In the genomic region with DNA sequence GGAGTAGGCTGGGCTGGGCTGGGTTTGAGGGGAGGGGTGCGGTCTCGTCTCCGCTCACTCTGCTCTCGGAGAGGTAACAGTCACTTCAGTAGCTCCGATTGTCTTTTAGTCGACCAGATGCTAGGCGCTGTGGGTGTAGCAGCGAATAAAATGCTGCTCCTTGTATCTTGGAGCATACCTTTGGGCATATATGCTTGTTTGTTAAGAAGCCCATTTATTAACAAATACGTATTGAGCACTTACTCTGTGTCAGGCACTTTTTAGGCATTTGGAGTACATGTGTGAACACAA, we compare ENCODE assay signal across 9 cellular contexts. TPM values are rescaled to one million over a fixed set of nuclear protein-coding genes. Genes with fewer than 3 reads are reported as not detected.
DNase-seq lines count a peak whose midpoint lies in the region; ATAC-seq and TF ChIP-seq lines count a peak whose summit lies in the region.
"Had no signal": no experiment of that assay in that cellular context is flagged by ENCODE, and none has a peak within 500 bp of the region (broad histone marks: within the 10 kb centered on the region; RNA-seq: fewer than 3 reads in every experiment).

No MANE protein-coding gene starts in this region.

- H3K9me3 Mint-ChIP-seq in CD4-positive, alpha-beta T cell, result no peaks in the 10 kb centered on the region
- peaks cover 3% of the 10 kb centered on the region; the same call in 1 of the 3 replicates for H3K9me3 Mint-ChIP-seq in GM23338

- peaks cover 5% of the 10 kb centered on the region; the same call in 1 of the 2 replicates for H3K9me2 ChIP-seq in GM23338 (ENCODE audit: insufficient read depth)

- peak overlapping the region; percentile 81 for H3K9ac ChIP-seq in iPS-15b (ENCODE audit: low read depth, low read length)

- CTCF ChIA-PET in CD4-positive, alpha-beta T cell (lab: Charles Lee), result interaction anchor here (0.8 to 1.9 kb wide), 6 partner anchors 58 to 301 kb away, joined by 3 to 5 read pairs (median 4); a partner anchor contains a TSS
- CTCF ChIA-PET in GM10248 (lab: Yijun Ruan, JAX), result interaction anchor here (1.1 to 5.9 kb wide), 7 partner anchors 13 to 114 kb away, joined by 4 to 32 read pairs (median 6); a partner anchor contains a TSS

- intact Hi-C loops in CD4-positive, alpha-beta T cell (cut with DNase I, micrococcal nuclease), result loop anchor here (2.0 to 10.0 kb wide), 8 partner anchors 18 to 714 kb away; a partner anchor contains a TSS

- peak in 7 of 10 experiments; percentile 32 to 54 (median 47) for DNase-seq in CD4-positive, alpha-beta T cell
- DNase-seq in GM23338 (ENCODE audit: low spot score), result no peak
- DNase-seq in NCI-H2171 (lab: John Stamatoyannopoulos, UW), result peak; percentile 29
- DNase-seq in activated naive CD4-positive, alpha-beta T cell treated with Interleukin-2 at 50 U/mL for 16 hours, result peak; percentile 70
- DNase-seq in stimulated activated CD4-positive, alpha-beta T cell treated with anti-CD3 and anti-CD28 coated beads, Interleukin-12 subunit alpha, Interleukin-12 subunit beta, amount 100 ng/mL, for 4 hours, result peak; percentile 61
- no peak for DNase-seq in foreskin melanocyte
- no peak for DNase-seq in GM10248 (ENCODE audit: extremely low spot score)

- TF ChIP-seq CTCF in CD4-positive, alpha-beta T cell (IDR thresholded peaks at IDR 0.05), result no peak
- TF ChIP-seq CTCF in GM23338 (conservative IDR thresholded peaks at IDR 0.05; ENCODE audit: low read depth in 2 of 2) (no peak), GM10248 (IDR thresholded peaks at IDR 0.05; ENCODE audit: control extremely low read depth, extremely low read depth, low read depth, missing control alignments) (no peak)

- peaks cover 17% of the 10 kb centered on the region for H4K20me1 ChIP-seq in GM23338 (replicated peaks; ENCODE audit: insufficient read depth)

- H2AFZ ChIP-seq in GM23338, result peak overlapping the region; percentile 99; the same call in 1 of the 2 replicates

- H3K36me3 ChIP-seq in GM23338 (ENCODE audit: insufficient read depth) (peaks cover 10% of the 10 kb centered on the region; the same call in 1 of the 2 replicates), iPS-15b (ENCODE audit: control insufficient read depth, insufficient read depth, low read length) (peaks cover 9% of the 10 kb centered on the region)

- no peaks in the 10 kb centered on the region for H3K27me3 ChIP-seq in CD4-positive, alpha-beta T cell (ENCODE audit: control insufficient read depth, insufficient read depth, low read length)
- H3K27me3 ChIP-seq in GM23338 (ENCODE audit: insufficient read depth), result peaks cover 23% of the 10 kb centered on the region
- H3K27me3 ChIP-seq in iPS-15b (ENCODE audit: control insufficient read depth, insufficient read depth, low read length), result peaks cover 28% of the 10 kb centered on the region

- peaks cover 30% of the 10 kb centered on the region for H3K79me2 ChIP-seq in GM23338 (replicated peaks; ENCODE audit: insufficient read depth)

- H3K4me1 ChIP-seq in GM23338 (ENCODE audit: insufficient read depth) (peaks cover 10% of the 10 kb centered on the region; the same call in 1 of the 2 replicates), iPS-15b (ENCODE audit: control insufficient read depth, insufficient read depth, low read length) (peaks cover 7% of the 10 kb centered on the region)

- H3F3A ChIP-seq in GM23338 (replicated peaks; ENCODE audit: low read depth), result 0 out of 2 replicates have a peak, but pooled peaks cover 4% of the 10 kb centered on the region

- H3K4me3 ChIP-seq in GM23338, result peak overlapping the region; percentile 80
- peak overlapping the region; percentile 90 for H3K4me3 ChIP-seq in iPS-15b (ENCODE audit: low read depth, low read length)

- H3K4me1 Mint-ChIP-seq in CD4-positive, alpha-beta T cell (ENCODE audit: low read depth), result peaks cover 27% of the 10 kb centered on the region
- peaks cover 16% of the 10 kb centered on the region for H3K4me1 Mint-ChIP-seq in GM23338

- peaks cover 40% of the 10 kb centered on the region for H3K36me3 Mint-ChIP-seq in CD4-positive, alpha-beta T cell (ENCODE audit: low read depth)
- H3K36me3 Mint-ChIP-seq in GM23338 (ENCODE audit: low read depth), result peaks cover 11% of the 10 kb centered on the region; the same call in 2 of the 3 replicates

- peak overlapping the region; percentile 79 for H3K27ac ChIP-seq in CD4-positive, alpha-beta T cell (ENCODE audit: low read depth, low read length)
- no peak overlapping the region for H3K27ac ChIP-seq in GM23338 (ENCODE audit: low read depth)

- H3K4me3 Mint-ChIP-seq in CD4-positive, alpha-beta T cell, result peak overlapping the region; percentile 96
- H3K4me3 Mint-ChIP-seq in GM23338, result peak overlapping the region; percentile 87

- peak; percentile 36 for ATAC-seq in CD4-positive, alpha-beta T cell (ENCODE audit: poor library complexity)
- ATAC-seq in GM23338, result peak; percentile 85; the same call in 2 of the 3 replicates

- no peaks in the 10 kb centered on the region for H3K9me3 ChIP-seq in CD4-positive, alpha-beta T cell (ENCODE audit: control insufficient read depth, low read length)
- H3K9me3 ChIP-seq in iPS-15b (ENCODE audit: control insufficient read depth, insufficient read depth, low read length), result no peaks in the 10 kb centered on the region

- peak overlapping the region; percentile 93 for H3K4me2 ChIP-seq in GM23338

- POLR2A ChIA-PET in CD4-positive, alpha-beta T cell (lab: Charles Lee), result interaction anchor here (0.7 to 3.1 kb wide), 4 partner anchors 57 to 213 kb away, joined by 3 to 10 read pairs (median 6); a partner anchor contains a TSS
- POLR2A ChIA-PET in GM10248 (lab: Yijun Ruan, JAX), result no interaction called here

- H3K27me3 Mint-ChIP-seq in CD4-positive, alpha-beta T cell, result no peaks in the 10 kb centered on the region
- H3K27me3 Mint-ChIP-seq in GM23338 (ENCODE audit: insufficient read depth, low read depth, poor library complexity), result peaks cover 30% of the 10 kb centered on the region

- H3K27ac Mint-ChIP-seq in CD4-positive, alpha-beta T cell, result peak overlapping the region; percentile 95
- no peak overlapping the region for H3K27ac Mint-ChIP-seq in GM23338

TF ChIP-seq in GM23338, 12 proteins besides CTCF, POLR2A, EP300 and RAD21:
- TF ChIP-seq NANOG (IDR thresholded peaks at IDR 0.05; ENCODE audit: borderline replicate concordance), result no peak
- TF ChIP-seq, protein P1, sequence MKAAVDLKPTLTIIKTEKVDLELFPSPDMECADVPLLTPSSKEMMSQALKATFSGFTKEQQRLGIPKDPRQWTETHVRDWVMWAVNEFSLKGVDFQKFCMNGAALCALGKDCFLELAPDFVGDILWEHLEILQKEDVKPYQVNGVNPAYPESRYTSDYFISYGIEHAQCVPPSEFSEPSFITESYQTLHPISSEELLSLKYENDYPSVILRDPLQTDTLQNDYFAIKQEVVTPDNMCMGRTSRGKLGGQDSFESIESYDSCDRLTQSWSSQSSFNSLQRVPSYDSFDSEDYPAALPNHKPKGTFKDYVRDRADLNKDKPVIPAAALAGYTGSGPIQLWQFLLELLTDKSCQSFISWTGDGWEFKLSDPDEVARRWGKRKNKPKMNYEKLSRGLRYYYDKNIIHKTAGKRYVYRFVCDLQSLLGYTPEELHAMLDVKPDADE (IDR thresholded peaks at IDR 0.05), result no peak

RNA-seq across cellular contexts. Expression of a gene that starts 0.5 kb away (rescaled TPM):
- total RNA-seq in CD4-positive, alpha-beta T cell, result 10 to 100 TPM; 11.1 to 11.9 TPM
- 19.6 and 21.8 TPM in 2 replicates for total RNA-seq in GM23338 (2014; rRNA removed; shearing (Covaris generic))
- 8.4 and 9.1 TPM in 2 replicates for polyA plus RNA-seq in GM23338 (2016; fragmentation: Nextera tagmentation; extraction: Ambion mirVana)

RNA-seq across cellular contexts. Expression of a gene that starts 24.5 kb away (rescaled TPM):
- not detected for total RNA-seq in CD4-positive, alpha-beta T cell
- total RNA-seq in GM23338 (2014; rRNA removed; shearing (Covaris generic)), result 0.08 and 0.87 TPM in 2 replicates
- 0.09 TPM in 1 of 2 replicates, not detected in the other for polyA plus RNA-seq in GM23338 (2016; fragmentation: Nextera tagmentation; extraction: Ambion mirVana)
- total RNA-seq: HT1080 had no signal

RNA-seq across cellular contexts. Expression of a gene that starts 56.7 kb away (rescaled TPM):
- total RNA-seq in CD4-positive, alpha-beta T cell, result 10 to 100 TPM; 87.6 to 91.1 TPM
- total RNA-seq in GM23338 (2014; rRNA removed; shearing (Covaris generic)), result 11.5 and 12.0 TPM in 2 replicates
- polyA plus RNA-seq in GM23338 (2016; fragmentation: Nextera tagmentation; extraction: Ambion mirVana), result 1.5 and 1.6 TPM in 2 replicates

Comparison
In these comparisons a context has a peak if more than half of its experiments do, and no peak if none do; other contexts are left out.
1. DNase-seq: peak in CD4-positive, alpha-beta T cell (7 of 10), NCI-H2171 (single experiment), activated naive CD4-positive, alpha-beta T cell treated with Interleukin-2 at 50 U/mL for 16 hours (single experiment) and stimulated activated CD4-positive, alpha-beta T cell treated with anti-CD3 and anti-CD28 coated beads, Interleukin-12 subunit alpha, Interleukin-12 subunit beta, amount 100 ng/mL, for 4 hours (single experiment); none in GM23338 (single experiment), foreskin melanocyte (single experiment) and GM10248 (single experiment).